19 cellular contexts compared by ENCODE assay signal in genomic region chr17:73983623-73984410, GRCh38.
"Had no signal": no experiment of that assay in that cellular context is flagged by ENCODE, and none has a peak within 500 bp of the region (broad histone marks: within the 10 kb centered on the region; RNA-seq: fewer than 3 reads in every experiment).

No MANE protein-coding gene starts in this region.

- H3K27ac Mint-ChIP-seq: activated CD4-positive, alpha-beta T cell treated with anti-CD3 and anti-CD28 coated beads, Interleukin-2, amount 10 ng/mL, durations not matched to agents 24 days and 14 days; activated CD8-positive, alpha-beta T cell treated with anti-CD3 and anti-CD28 coated beads, Interleukin-2, amount 10 ng/mL, durations not matched to agents 7 days and 5 days; activated naive CD4-positive, alpha-beta T cell treated with anti-CD3 and anti-CD28 coated beads for 36 hours; activated T-cell treated with anti-CD3 and anti-CD28 coated beads, Interleukin-2, amount 50 U/mL, for 24 hours; stimulated activated memory B cell treated with anti-CD40 and anti-IgM and Interleukin-4, amounts not matched to agents 10 μg/mL and 1 μg/mL and 100 μg/mL, for 72 hours had no signal

- H3K27me3 Mint-ChIP-seq: activated T-cell treated with anti-CD3 and anti-CD28 coated beads, Interleukin-2, amount 50 U/mL, for 24 hours had no signal

- H3K36me3 Mint-ChIP-seq: stimulated activated memory B cell treated with anti-CD40 and anti-IgM and Interleukin-4, amounts not matched to agents 10 μg/mL and 1 μg/mL and 100 μg/mL, for 72 hours had no signal

- DNase-seq: activated CD4-positive, alpha-beta T cell treated with anti-CD3 and anti-CD28 coated beads, Interleukin-2, amount 10 ng/mL, durations not matched to agents 24 days and 14 days; activated CD8-positive, alpha-beta T cell treated with anti-CD3 and anti-CD28 coated beads, Interleukin-2, amount 10 ng/mL, durations not matched to agents 7 days and 5 days; activated naive CD4-positive, alpha-beta T cell treated with anti-CD3 and anti-CD28 coated beads for 36 hours; activated T-cell treated with anti-CD3 and anti-CD28 coated beads, Interleukin-2, amount 50 U/mL, for 24 hours; aorta; brain microvascular endothelial cell; gastrocnemius medialis; midbrain; right cardiac atrium; stimulated activated CD4-positive, alpha-beta T cell treated with anti-CD3 and anti-CD28 coated beads, Interleukin-4, amount 100 ng/mL, for 4 hours; T-helper 1 cell; T-helper 9 cell; upper lobe of left lung had no signal

- H3K9me3 ChIP-seq: gastrocnemius medialis, prostate gland, thoracic aorta, upper lobe of left lung had no signal

- H3K4me3 ChIP-seq: coronary artery, gastrocnemius medialis, prostate gland, skin epidermis, thoracic aorta, upper lobe of left lung had no signal

- H3K27ac ChIP-seq: brain microvascular endothelial cell, coronary artery, gastrocnemius medialis, prostate gland, skin epidermis, thoracic aorta, upper lobe of left lung had no signal

- H3K27me3 ChIP-seq: brain microvascular endothelial cell, upper lobe of left lung had no signal

- ATAC-seq: activated CD8-positive, alpha-beta T cell treated with anti-CD3 and anti-CD28 coated beads, Interleukin-2, amount 10 ng/mL, durations not matched to agents 7 days and 5 days; gastrocnemius medialis; right cardiac atrium; stimulated activated memory B cell treated with anti-CD40 and anti-IgM and Interleukin-4, amounts not matched to agents 10 μg/mL and 1 μg/mL and 100 μg/mL, for 72 hours had no signal

- H3K4me3 Mint-ChIP-seq: activated CD4-positive, alpha-beta T cell treated with anti-CD3 and anti-CD28 coated beads, Interleukin-2, amount 10 ng/mL, durations not matched to agents 24 days and 14 days; activated CD8-positive, alpha-beta T cell treated with anti-CD3 and anti-CD28 coated beads, Interleukin-2, amount 10 ng/mL, durations not matched to agents 7 days and 5 days; activated naive CD4-positive, alpha-beta T cell treated with anti-CD3 and anti-CD28 coated beads for 36 hours; activated T-cell treated with anti-CD3 and anti-CD28 coated beads, Interleukin-2, amount 50 U/mL, for 24 hours; stimulated activated memory B cell treated with anti-CD40 and anti-IgM and Interleukin-4, amounts not matched to agents 10 μg/mL and 1 μg/mL and 100 μg/mL, for 72 hours had no signal

- H3K9me3 Mint-ChIP-seq: activated CD4-positive, alpha-beta T cell treated with anti-CD3 and anti-CD28 coated beads, Interleukin-2, amount 10 ng/mL, durations not matched to agents 24 days and 14 days; activated naive CD4-positive, alpha-beta T cell treated with anti-CD3 and anti-CD28 coated beads for 36 hours; activated T-cell treated with anti-CD3 and anti-CD28 coated beads, Interleukin-2, amount 50 U/mL, for 24 hours; stimulated activated memory B cell treated with anti-CD40 and anti-IgM and Interleukin-4, amounts not matched to agents 10 μg/mL and 1 μg/mL and 100 μg/mL, for 72 hours had no signal

- H3K4me1 ChIP-seq: gastrocnemius medialis, prostate gland, upper lobe of left lung had no signal

- FAIRE-seq: keratinocyte had no signal

- H3K36me3 ChIP-seq: brain microvascular endothelial cell, gastrocnemius medialis, prostate gland, thoracic aorta, upper lobe of left lung had no signal
